Comparison of ENCODE assay signal across 8 cellular contexts in the genomic region with DNA sequence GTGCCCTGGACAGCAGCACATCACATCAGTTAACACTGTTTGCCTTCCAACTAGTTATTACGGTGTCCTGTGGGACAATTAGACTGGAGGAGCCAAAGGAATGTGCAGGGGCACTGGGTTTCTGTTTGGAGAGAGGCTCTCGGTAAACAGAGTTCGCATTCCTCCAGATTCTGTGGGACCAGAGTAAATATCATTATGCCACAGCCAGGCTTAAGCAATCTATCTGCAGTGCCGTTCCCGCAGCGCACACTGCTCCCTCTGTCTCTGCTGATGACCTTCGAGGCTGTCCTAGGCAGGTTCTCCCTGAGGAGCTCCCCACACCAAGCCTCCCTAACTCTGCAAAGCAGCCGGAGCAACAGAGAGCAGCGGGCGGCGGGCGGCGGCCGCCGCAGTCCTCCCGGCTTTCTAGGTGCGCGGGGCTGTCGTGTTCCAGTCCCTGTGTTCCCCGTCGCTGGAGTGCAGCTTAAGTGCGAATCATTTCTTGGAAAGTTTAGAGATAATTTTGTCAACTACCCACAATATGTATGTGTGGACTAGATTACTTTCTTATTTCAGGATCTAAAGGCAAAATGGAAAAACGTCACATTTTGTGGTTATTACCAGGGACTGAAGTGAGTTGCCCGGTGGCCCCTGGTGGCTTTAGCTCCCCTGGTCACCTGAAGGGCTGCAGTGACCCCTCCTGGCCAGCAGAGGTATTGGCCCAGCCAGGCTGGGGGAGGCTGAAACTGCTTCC.
A peak's percentile ranks its signal among the peaks of the same experiment; 100 is the strongest.
DNase-seq lines count a peak whose midpoint lies in the region; ATAC-seq and TF ChIP-seq lines count a peak whose summit lies in the region.

No MANE protein-coding gene starts in this region.

- peak; percentile 99 for TF ChIP-seq CTCF in WI38 (IDR thresholded peaks at IDR 0.05; ENCODE audit: low read depth, low read length)

- in situ Hi-C loops in T47D (cut with HindIII; ENCODE audit: low pct_unique_long_range_greater_than_20kb, low sequenced_read_pairs) = no loop called here

- DNase-seq in NCI-H187 (lab: John Stamatoyannopoulos, UW) = peak; percentile 31 to 56
- DNase-seq in NCI-H187 treated with DMSO at 0.1 percent for 48 hours (lab: John Stamatoyannopoulos, UW) = no peak
- peak; percentile 56 for DNase-seq in NCI-H146 (lab: John Stamatoyannopoulos, UW)
- DNase-seq in T47D (ENCODE audit: low read depth in 1 of 2, low spot score in 1 of 2) = peak; percentile 90 to 98
- peak; percentile 78 for DNase-seq in inferior parietal cortex (ENCODE audit: extremely low spot score)
- peak; percentile 50 to 62 for DNase-seq in stimulated activated CD4-positive, alpha-beta T cell treated with anti-CD3 and anti-CD28 coated beads, Interleukin-15, amount 100 ng/mL, for 48 hours (ENCODE audit: low read depth in 2 of 2)

- ATAC-seq in HG02588 (IDR thresholded peaks at IDR 0.05; ENCODE audit: unreplicated experiment) = no peak

- H3K4me3 ChIP-seq in WI38 (ENCODE audit: low read depth, low read length) = no peak overlapping the region
